11 cellular contexts compared by ENCODE assay signal in the genomic region with DNA sequence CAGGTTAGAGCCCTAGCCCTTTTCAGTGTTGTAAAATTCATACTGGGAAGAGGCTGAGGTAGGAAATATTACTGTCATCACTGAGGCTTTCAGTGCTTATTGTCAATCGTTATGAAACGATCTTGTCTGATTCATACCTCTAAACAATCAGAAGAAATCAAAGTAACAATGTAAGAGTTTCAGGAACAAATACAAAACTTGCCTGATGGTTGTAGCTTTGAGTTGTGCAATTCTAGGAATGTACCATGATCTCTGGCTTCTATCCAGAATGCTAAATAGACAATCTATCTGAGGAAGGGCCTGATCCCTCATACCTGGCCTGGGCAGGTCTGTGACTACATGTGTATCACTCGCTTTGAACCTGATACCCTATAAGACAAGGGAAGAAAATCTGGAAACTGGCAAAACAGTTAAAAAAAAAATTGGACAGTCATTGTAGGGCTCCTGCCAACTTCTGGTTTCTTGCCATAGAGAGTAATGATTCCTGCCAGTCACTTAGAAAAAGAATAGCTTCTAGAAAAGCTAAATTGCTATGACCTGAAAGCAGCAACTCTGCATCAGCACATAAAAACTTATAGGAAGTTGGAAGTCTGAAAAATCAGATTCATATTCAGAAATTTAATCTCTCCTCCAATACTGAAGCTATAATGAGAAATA.
DNase-seq lines count a peak whose midpoint lies in the region; ATAC-seq and TF ChIP-seq lines count a peak whose summit lies in the region.
"Had no signal": no experiment of that assay in that cellular context is flagged by ENCODE, and none has a peak within 500 bp of the region (broad histone marks: within the 10 kb centered on the region; RNA-seq: fewer than 3 reads in every experiment).

No MANE protein-coding gene starts in this region.

- no peaks in the 10 kb centered on the region for H3K9me3 Mint-ChIP-seq in activated T-cell treated with anti-CD3 and anti-CD28 coated beads, Interleukin-2, amount 50 U/mL, for 72 hours
- no peaks in the 10 kb centered on the region for H3K9me3 Mint-ChIP-seq in MCF 10A (ENCODE audit: unreplicated experiment)
- H3K9me3 Mint-ChIP-seq in CD8-positive, alpha-beta memory T cell: no peaks in the 10 kb centered on the region

- H3K27me3 ChIP-seq in thyroid gland: no peaks in the 10 kb centered on the region
- H3K27me3 ChIP-seq in CD8-positive, alpha-beta memory T cell (ENCODE audit: insufficient read depth, low read length, poor library complexity, severe bottlenecking): no peaks in the 10 kb centered on the region
- H3K27me3 ChIP-seq: neutrophil had no signal

- no peaks in the 10 kb centered on the region for H3K36me3 Mint-ChIP-seq in activated T-cell treated with anti-CD3 and anti-CD28 coated beads, Interleukin-2, amount 50 U/mL, for 72 hours (ENCODE audit: insufficient read depth in 2 of 2)
- no peaks in the 10 kb centered on the region for H3K36me3 Mint-ChIP-seq in MCF 10A (ENCODE audit: insufficient read depth, unreplicated experiment)
- peaks cover 0 to 4% (median 0%) of the 10 kb centered on the region in 3 donors for H3K36me3 Mint-ChIP-seq in CD8-positive, alpha-beta memory T cell

- peak overlapping the region; percentile 49 for H3K27ac Mint-ChIP-seq in activated T-cell treated with anti-CD3 and anti-CD28 coated beads, Interleukin-2, amount 50 U/mL, for 72 hours
- H3K27ac Mint-ChIP-seq in MCF 10A (ENCODE audit: low read depth, unreplicated experiment): peak overlapping the region; percentile 57
- H3K27ac Mint-ChIP-seq in CD8-positive, alpha-beta memory T cell: no peak overlapping the region

- peaks cover 34 to 36% of the 10 kb centered on the region in 2 donors for H3K4me1 ChIP-seq in thyroid gland
- H3K4me1 ChIP-seq in CD8-positive, alpha-beta memory T cell (ENCODE audit: insufficient read depth, low read length): no peaks in the 10 kb centered on the region

- no peak for TF ChIP-seq CTCF in MCF 10A (IDR thresholded peaks at IDR 0.05; ENCODE audit: unreplicated experiment)
- no peak for TF ChIP-seq CTCF in thyroid gland (IDR thresholded peaks at IDR 0.05)

- no peak for TF ChIP-seq POLR2A in thyroid gland (IDR thresholded peaks at IDR 0.05)

- CTCF ChIA-PET in MCF 10A (lab: Yijun Ruan, JAX): interaction anchor here (0.6 to 1.2 kb wide), 5 partner anchors 9 to 453 kb away, joined by 3 to 4 read pairs (median 3); no protein-coding TSS in a partner anchor
- CTCF ChIA-PET in CD8-positive, alpha-beta memory T cell (lab: Charles Lee): interaction anchor here (0.9 kb wide), 1 partner anchor 10 kb away, joined by 3 read pairs; no protein-coding TSS in a partner anchor

- H3K27ac ChIP-seq in thyroid gland: peak overlapping the region; percentile 45 to 69 (median 58)
- no peak overlapping the region for H3K27ac ChIP-seq in CD8-positive, alpha-beta memory T cell (ENCODE audit: low read depth, low read length)
- H3K27ac ChIP-seq: neutrophil had no signal

- 24 to 36% methylated on average over 3 of the region's 3 CpGs for WGBS in thyroid gland, 2 donors

- H3K4me3 ChIP-seq in thyroid gland (replicated peaks in 1 of 3): no peak overlapping the region
- no peak overlapping the region for H3K4me3 ChIP-seq in CD8-positive, alpha-beta memory T cell (ENCODE audit: low read length)

- no peaks in the 10 kb centered on the region for H3K27me3 Mint-ChIP-seq in activated T-cell treated with anti-CD3 and anti-CD28 coated beads, Interleukin-2, amount 50 U/mL, for 72 hours (ENCODE audit: low read depth)
- H3K27me3 Mint-ChIP-seq in MCF 10A (ENCODE audit: insufficient read depth, unreplicated experiment): no peaks in the 10 kb centered on the region
- no peaks in the 10 kb centered on the region for H3K27me3 Mint-ChIP-seq in CD8-positive, alpha-beta memory T cell

- H3K4me1 Mint-ChIP-seq in activated T-cell treated with anti-CD3 and anti-CD28 coated beads, Interleukin-2, amount 50 U/mL, for 72 hours (ENCODE audit: low read depth): peaks cover 25% of the 10 kb centered on the region
- peaks cover 20% of the 10 kb centered on the region for H3K4me1 Mint-ChIP-seq in MCF 10A (ENCODE audit: insufficient read depth, unreplicated experiment)
- peaks cover 6 to 31% (median 10%) of the 10 kb centered on the region in 3 donors for H3K4me1 Mint-ChIP-seq in CD8-positive, alpha-beta memory T cell

- POLR2A ChIA-PET in MCF 10A (lab: Yijun Ruan, JAX): interaction anchor here (1.0 to 1.4 kb wide), 7 partner anchors 9 to 585 kb away, joined by 3 to 4 read pairs (median 3); a partner anchor contains a TSS
- POLR2A ChIA-PET in CD8-positive, alpha-beta memory T cell (lab: Charles Lee): no interaction called here

- no peaks in the 10 kb centered on the region for H3K9me3 ChIP-seq in thyroid gland
- H3K9me3 ChIP-seq in CD8-positive, alpha-beta memory T cell (ENCODE audit: low read length): no peaks in the 10 kb centered on the region
- H3K9me3 ChIP-seq: neutrophil had no signal

- no peaks in the 10 kb centered on the region for H3K36me3 ChIP-seq in thyroid gland
- no peaks in the 10 kb centered on the region for H3K36me3 ChIP-seq in CD8-positive, alpha-beta memory T cell (ENCODE audit: insufficient read depth, low read length)
- H3K36me3 ChIP-seq: neutrophil had no signal

- BruUV-seq in MCF 10A (replicated peaks; lab: Mats Ljungman, UMichigan): no TSS peak

- peak; percentile 86 to 90 for ATAC-seq in activated T-cell treated with anti-CD3 and anti-CD28 coated beads, Interleukin-2, amount 50 U/mL, for 72 hours (replicated peaks in 1 of 2)

- intact Hi-C loops in MCF 10A (cut with micrococcal nuclease): no loop called here
- intact Hi-C loops in thyroid gland (cut with DNase I): no loop called here

- H3K4me3 Mint-ChIP-seq in activated T-cell treated with anti-CD3 and anti-CD28 coated beads, Interleukin-2, amount 50 U/mL, for 72 hours: peak overlapping the region in 1 of 2 donors; percentile 66
- peak overlapping the region; percentile 16 for H3K4me3 Mint-ChIP-seq in MCF 10A (ENCODE audit: unreplicated experiment)
- no peak overlapping the region for H3K4me3 Mint-ChIP-seq in CD8-positive, alpha-beta memory T cell

- DNase-seq in activated T-cell treated with anti-CD3 and anti-CD28 coated beads, Interleukin-2, amount 50 U/mL, for 72 hours: no peak
- no peak for DNase-seq in activated T-cell treated with anti-CD3 and anti-CD28 coated beads for 4 hours
- peak; percentile 82 for DNase-seq in MCF 10A (ENCODE audit: unreplicated experiment)
- DNase-seq in iris pigment epithelial cell (ENCODE audit: low read depth): peak; percentile 53
- peak; percentile 49 to 51 for DNase-seq in thyroid gland
- no peak for DNase-seq in NCI-H146 (lab: John Stamatoyannopoulos, UW)
- no peak for DNase-seq in effector CD4-positive, alpha-beta T cell
- DNase-seq in CD8-positive, alpha-beta memory T cell: no peak
- DNase-seq: NCI-H187; stimulated activated CD4-positive, alpha-beta T cell treated with anti-CD3 and anti-CD28 coated beads, Interleukin-2, amount 100 ng/mL, for 48 hours had no signal

Comparison
In these comparisons a context has a peak if more than half of its experiments do, and no peak if none do; other contexts are left out.
1. DNase-seq: peak in MCF 10A (single experiment), iris pigment epithelial cell (single experiment) and thyroid gland (2 of 2); none in activated T-cell treated with anti-CD3 and anti-CD28 coated beads, Interleukin-2, amount 50 U/mL, for 72 hours (0 of 2), activated T-cell treated with anti-CD3 and anti-CD28 coated beads for 4 hours (single experiment), NCI-H146 (single experiment), effector CD4-positive, alpha-beta T cell (single experiment) and CD8-positive, alpha-beta memory T cell (0 of 5).
2. H3K27ac Mint-ChIP-seq: peak in activated T-cell treated with anti-CD3 and anti-CD28 coated beads, Interleukin-2, amount 50 U/mL, for 72 hours (single experiment) and MCF 10A (single experiment); none in CD8-positive, alpha-beta memory T cell (0 of 8).